In the genomic region with DNA sequence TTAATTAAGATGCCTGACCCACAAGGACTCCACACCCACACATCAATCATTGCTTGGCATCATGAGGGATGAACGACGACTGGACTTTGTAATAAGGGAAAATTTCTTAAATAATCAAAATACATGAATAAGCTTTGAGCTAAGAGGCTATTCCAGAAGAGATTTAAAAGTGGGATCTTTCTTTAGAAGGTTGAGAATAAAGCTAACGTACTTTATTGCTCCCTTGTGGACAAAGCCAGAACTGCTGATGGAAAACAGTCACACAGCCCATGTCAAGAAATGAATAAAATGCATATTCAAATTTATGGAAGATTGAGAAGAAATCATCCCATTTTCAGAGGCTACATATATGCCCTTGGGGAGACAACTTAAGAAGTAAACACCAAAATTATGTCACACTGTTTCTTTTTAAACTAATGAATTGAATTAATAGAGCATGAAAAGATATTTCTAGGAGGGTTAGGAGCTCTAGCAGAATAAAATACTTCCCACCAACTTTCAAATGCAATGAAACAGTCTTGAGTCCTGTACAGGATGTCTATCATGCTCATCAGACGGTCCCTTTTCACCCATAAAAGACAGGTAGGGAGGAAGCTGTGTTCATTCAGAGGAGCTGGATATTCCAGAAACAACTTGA, we compare ENCODE assay signal across 7 cellular contexts.
DNase-seq lines count a peak whose midpoint lies in the region; ATAC-seq and TF ChIP-seq lines count a peak whose summit lies in the region.

No MANE protein-coding gene starts in this region.

- H4K91ac ChIP-seq in H9 (ENCODE audit: insufficient read length, low read depth, low read length), result no peak overlapping the region

- no peak overlapping the region for H3K56ac ChIP-seq in H9 (ENCODE audit: insufficient read length, low read depth, low read length)

- H3K27ac ChIP-seq in H9 (ENCODE audit: insufficient read length, low read depth, low read length), result no peak overlapping the region

- H4K5ac ChIP-seq in H9 (ENCODE audit: insufficient read length, low read depth, low read length), result no peak overlapping the region

- no peak for ATAC-seq in T-helper 17 cell
- ATAC-seq in GM21723 (IDR thresholded peaks at IDR 0.05; ENCODE audit: unreplicated experiment), result no peak
- ATAC-seq in HG02840 (IDR thresholded peaks at IDR 0.05; ENCODE audit: low FRiP score, unreplicated experiment), result no peak

- no peak overlapping the region for H3K4me3 ChIP-seq in fibroblast of pulmonary artery (replicated peaks; ENCODE audit: low read depth, low read length)

- H3K9ac ChIP-seq in H9 (ENCODE audit: extremely low read depth, insufficient read length, low read length), result no peak overlapping the region

- H3K27me3 ChIP-seq in H9 (ENCODE audit: insufficient read depth, low read length), result no peaks in the 10 kb centered on the region; the same call in 1 of the 2 replicates

- no peaks in the 10 kb centered on the region for H3K27me3 Mint-ChIP-seq in H9 (ENCODE audit: low read depth)
- no peaks in the 10 kb centered on the region for H3K27me3 Mint-ChIP-seq in T-helper 17 cell

- no peak overlapping the region for H2BK20ac ChIP-seq in H9 (ENCODE audit: low read depth, low read length, poor library complexity, severe bottlenecking)

- no peak overlapping the region for H2BK12ac ChIP-seq in H9 (ENCODE audit: insufficient read length, low read depth, low read length)

- no peak overlapping the region for H3T11ph ChIP-seq in H9 (ENCODE audit: low read length)

- H2AK5ac ChIP-seq in H9 (ENCODE audit: insufficient read length, low read length), result no peak overlapping the region

- H2BK5ac ChIP-seq in H9 (ENCODE audit: insufficient read length, low read length), result no peak overlapping the region

- H3K79me2 ChIP-seq in H9 (ENCODE audit: insufficient read depth, low read length), result no peaks in the 10 kb centered on the region

- no peak overlapping the region for H2AFZ ChIP-seq in H9 (ENCODE audit: low read length)

- H3K4me1 ChIP-seq in H9 (ENCODE audit: insufficient read depth, low read length), result no peaks in the 10 kb centered on the region

- peaks cover 0 to 7% of the 10 kb centered on the region in 2 experiments; a peak in 3 of 4 replicates for H3K4me1 Mint-ChIP-seq in H9
- H3K4me1 Mint-ChIP-seq in T-helper 17 cell, result no peaks in the 10 kb centered on the region

- TF ChIP-seq CTCF in H9 (conservative IDR thresholded peaks at IDR 0.05) (peak; percentile 75), fibroblast of pulmonary artery (IDR thresholded peaks at IDR 0.05; ENCODE audit: low read length, missing control alignments) (peak; percentile 83)

- DNase-seq in D341Med (ENCODE audit: low spot score) (peak; percentile 59), H9 (no peak), T-helper 17 cell (no peak), fibroblast of pulmonary artery (ENCODE audit: low read depth) (peak; percentile 61), renal cortical epithelial cell (ENCODE audit: low read depth) (peak; percentile 29)

- no peaks in the 10 kb centered on the region for H3K79me1 ChIP-seq in H9 (ENCODE audit: insufficient read depth, low read depth, low read length, poor library complexity, severe bottlenecking)

- no peak overlapping the region for H3K18ac ChIP-seq in H9 (ENCODE audit: insufficient read length, low read depth, low read length)

- H3K4ac ChIP-seq in H9 (ENCODE audit: low read depth, low read length), result no peak overlapping the region

- H3K36me3 Mint-ChIP-seq in H9 (ENCODE audit: insufficient read depth in 1 of 3, low read depth in 3 of 3) (no peaks in the 10 kb centered on the region; a peak in 2 of 7 replicates), T-helper 17 cell (ENCODE audit: low read depth) (no peaks in the 10 kb centered on the region)

- no peak overlapping the region for H3K4me2 ChIP-seq in H9 (ENCODE audit: insufficient read depth, insufficient read length, low read length)

- no peak overlapping the region for H4K8ac ChIP-seq in H9 (replicated peaks; ENCODE audit: insufficient read length, low read depth, low read length)

- H3K9me3 Mint-ChIP-seq in H9, result no peaks in the 10 kb centered on the region

- H3K9me3 ChIP-seq in H9 (ENCODE audit: control insufficient read depth, low read depth, low read length) (no peaks in the 10 kb centered on the region), T-helper 17 cell (ENCODE audit: control insufficient read depth, low read length, poor library complexity, severe bottlenecking) (no peaks in the 10 kb centered on the region)

- H3K27ac Mint-ChIP-seq in H9 (peak overlapping the region in 1 of 3 experiments; percentile 30; a peak in 1 of 7 replicates), T-helper 17 cell (peak overlapping the region; percentile 1)

- H2BK120ac ChIP-seq in H9 (ENCODE audit: low read depth, low read length, poor library complexity, severe bottlenecking), result no peak overlapping the region

- no peak overlapping the region for H3K23ac ChIP-seq in H9 (ENCODE audit: insufficient read length, low read depth, low read length)

- no CpG with 5 or more reads among the region's 4 CpGs for WGBS in H9 (ENCODE audit: extremely low coverage, insufficient read length, low lambda C conversion rate)

- no peak overlapping the region for H2BK15ac ChIP-seq in H9 (ENCODE audit: low read depth, low read length)

- H3K4me3 Mint-ChIP-seq in H9 (no peak overlapping the region), T-helper 17 cell (no peak overlapping the region)

- no peak overlapping the region for H3K14ac ChIP-seq in H9 (ENCODE audit: insufficient read depth, low read length)

- H4K20me1 ChIP-seq in H9 (ENCODE audit: control insufficient read depth, insufficient read depth, insufficient read length), result no peaks in the 10 kb centered on the region

- no peaks in the 10 kb centered on the region for H3K23me2 ChIP-seq in H9 (ENCODE audit: insufficient read length, low read depth, low read length, poor library complexity, severe bottlenecking)

Comparison
In these comparisons a context has a peak if more than half of its experiments do, and no peak if none do; other contexts are left out.
1. DNase-seq: peak in D341Med (single experiment), fibroblast of pulmonary artery (single experiment) and renal cortical epithelial cell (single experiment); none in H9 (single experiment) and T-helper 17 cell (0 of 3).